15 cellular contexts compared by ENCODE assay signal in the genomic region with DNA sequence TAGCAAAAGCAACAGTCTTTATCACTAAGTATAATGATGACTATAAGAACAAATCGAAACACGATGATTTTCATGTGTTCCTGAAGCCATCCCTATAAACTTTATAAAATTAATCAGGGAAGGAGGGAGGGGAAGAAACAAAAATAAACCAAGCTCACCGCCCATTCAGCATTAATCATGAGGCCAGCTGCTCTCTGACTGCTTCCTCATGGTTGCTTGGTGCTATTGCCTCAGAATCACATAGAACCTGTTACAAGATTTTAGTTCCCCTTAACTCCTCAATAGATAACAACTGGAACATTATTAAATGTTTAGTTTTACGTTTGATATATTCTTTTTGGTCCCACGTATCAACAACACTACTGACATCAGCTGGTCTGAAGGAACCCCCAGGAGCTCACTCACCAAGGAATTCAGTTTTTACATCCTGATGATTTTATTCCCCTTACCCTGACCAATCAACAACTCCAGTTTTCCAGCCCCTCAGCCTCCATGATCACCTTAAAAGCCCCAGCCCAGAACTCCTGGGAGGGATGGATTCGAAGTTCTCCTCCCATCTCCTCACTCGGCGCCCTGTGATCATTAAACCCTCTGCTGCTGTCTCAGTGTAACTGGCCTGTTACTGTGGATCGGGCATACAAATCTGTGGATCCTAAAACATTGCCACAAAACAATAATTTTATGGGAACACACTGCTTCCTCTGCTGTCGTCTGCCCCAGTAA. TPM values are rescaled to one million over a fixed set of nuclear protein-coding genes. Genes with fewer than 3 reads are reported as not detected.
DNase-seq lines count a peak whose midpoint lies in the region; ATAC-seq, FAIRE-seq and TF ChIP-seq lines count a peak whose summit lies in the region.
"Had no signal": no experiment of that assay in that cellular context is flagged by ENCODE, and none has a peak within 500 bp of the region (broad histone marks: within the 10 kb centered on the region; RNA-seq: fewer than 3 reads in every experiment).

No MANE protein-coding gene starts in this region.

- H3K36me3 ChIP-seq in right lobe of liver (no peaks in the 10 kb centered on the region), small intestine (ENCODE audit: control insufficient read depth in 2 of 2, insufficient read depth in 2 of 2, low read length in 2 of 2) (no peaks in the 10 kb centered on the region)
- H3K36me3 ChIP-seq: upper lobe of left lung had no signal

- TF ChIP-seq POLR2A in right lobe of liver (IDR thresholded peaks at IDR 0.05), result no peak

- H3K4me1 ChIP-seq in right lobe of liver (peaks cover 0 to 8% (median 0%) of the 10 kb centered on the region in 4 donors), small intestine (ENCODE audit: control insufficient read depth in 2 of 2, insufficient read depth in 1 of 2, low read depth in 1 of 2, low read length in 1 of 2) (no peaks in the 10 kb centered on the region)

- no peak for DNase-seq in activated CD8-positive, alpha-beta memory T cell treated with anti-CD3 and anti-CD28 coated beads, Interleukin-2, amount 10 ng/mL, durations not matched to agents 7 days and 5 days
- DNase-seq in activated CD8-positive, alpha-beta memory T cell treated with anti-CD3 and anti-CD28 coated beads for 24 hours, result no peak
- no peak for DNase-seq in right lobe of liver
- DNase-seq in stimulated activated effector memory CD8-positive, alpha-beta T cell treated with anti-CD3 and anti-CD28 coated beads, Interleukin-12 subunit alpha, Interleukin-12 subunit beta, amount 100 ng/mL, for 72 hours (ENCODE audit: low spot score in 2 of 2), result no peak
- DNase-seq in small intestine, result no peak
- no peak for DNase-seq in UCSD-AML1 (lab: John Stamatoyannopoulos, UW; ENCODE audit: unreplicated experiment)
- DNase-seq: 8988T, activated T-cell treated with anti-CD3 and anti-CD28 coated beads for 4 hours, aorta, dermis blood vessel endothelial cell, NCI-H1092 treated with DMSO at 0.1 percent for 48 hours had no signal

- TF ChIP-seq CTCF in VCaP (conservative IDR thresholded peaks at IDR 0.05), result no peak
- TF ChIP-seq CTCF in right lobe of liver (IDR thresholded peaks at IDR 0.05), result no peak

- no peak overlapping the region for H3K4me3 ChIP-seq in right lobe of liver
- H3K4me3 ChIP-seq in small intestine (ENCODE audit: low read depth in 1 of 2, low read length in 2 of 2), result no peak overlapping the region
- H3K4me3 ChIP-seq: upper lobe of left lung had no signal

- no peaks in the 10 kb centered on the region for H3K9me3 Mint-ChIP-seq in activated CD8-positive, alpha-beta memory T cell treated with anti-CD3 and anti-CD28 coated beads, Interleukin-2, amount 10 ng/mL, durations not matched to agents 7 days and 5 days (ENCODE audit: low read depth)
- no peaks in the 10 kb centered on the region for H3K9me3 Mint-ChIP-seq in stimulated activated effector memory CD8-positive, alpha-beta T cell treated with anti-CD3 and anti-CD28 coated beads, Interleukin-12 subunit alpha, Interleukin-12 subunit beta, amount 100 ng/mL, for 72 hours

- no peaks in the 10 kb centered on the region for H3K27me3 Mint-ChIP-seq in activated CD8-positive, alpha-beta memory T cell treated with anti-CD3 and anti-CD28 coated beads, Interleukin-2, amount 10 ng/mL, durations not matched to agents 7 days and 5 days

- no peak for FAIRE-seq in small intestine (lab: Jason Lieb, UNC)
- FAIRE-seq: D721Med had no signal

- H3K9me3 ChIP-seq in right lobe of liver, result no peaks in the 10 kb centered on the region
- no peaks in the 10 kb centered on the region for H3K9me3 ChIP-seq in small intestine (ENCODE audit: control insufficient read depth, low read depth)
- H3K9me3 ChIP-seq: upper lobe of left lung had no signal

- H3K27ac Mint-ChIP-seq in activated CD8-positive, alpha-beta memory T cell treated with anti-CD3 and anti-CD28 coated beads, Interleukin-2, amount 10 ng/mL, durations not matched to agents 7 days and 5 days, result peak overlapping the region; percentile 65
- H3K27ac Mint-ChIP-seq in stimulated activated effector memory CD8-positive, alpha-beta T cell treated with anti-CD3 and anti-CD28 coated beads, Interleukin-12 subunit alpha, Interleukin-12 subunit beta, amount 100 ng/mL, for 72 hours, result peak overlapping the region; percentile 39

- peaks cover 73% of the 10 kb centered on the region for H3K4me1 Mint-ChIP-seq in activated CD8-positive, alpha-beta memory T cell treated with anti-CD3 and anti-CD28 coated beads, Interleukin-2, amount 10 ng/mL, durations not matched to agents 7 days and 5 days
- peaks cover 56% of the 10 kb centered on the region for H3K4me1 Mint-ChIP-seq in stimulated activated effector memory CD8-positive, alpha-beta T cell treated with anti-CD3 and anti-CD28 coated beads, Interleukin-12 subunit alpha, Interleukin-12 subunit beta, amount 100 ng/mL, for 72 hours

- intact Hi-C loops in right lobe of liver (cut with DNase I), result loop anchor here in 1 of 2 donors (10.0 kb wide), 1 partner anchor 52 kb away; the partner anchor contains the start of gene GALM

- ATAC-seq in activated CD8-positive, alpha-beta memory T cell treated with anti-CD3 and anti-CD28 coated beads, Interleukin-2, amount 10 ng/mL, durations not matched to agents 7 days and 5 days, result no peak
- ATAC-seq in right lobe of liver (peak in 3 of 4 donors; percentile 25 to 57 (median 38)), GM18907 (IDR thresholded peaks at IDR 0.05; ENCODE audit: unreplicated experiment) (no peak)
- no peak for ATAC-seq in stimulated activated effector memory CD8-positive, alpha-beta T cell treated with anti-CD3 and anti-CD28 coated beads, Interleukin-12 subunit alpha, Interleukin-12 subunit beta, amount 100 ng/mL, for 72 hours

- no peaks in the 10 kb centered on the region for H3K27me3 ChIP-seq in right lobe of liver
- H3K27me3 ChIP-seq in small intestine (ENCODE audit: control insufficient read depth in 2 of 2, insufficient read depth in 2 of 2, low read length in 2 of 2), result no peaks in the 10 kb centered on the region
- H3K27me3 ChIP-seq: upper lobe of left lung had no signal

- WGBS in right lobe of liver (ENCODE audit: insufficient coverage, low coverage, low lambda C conversion rate, missing lambda C conversion rate), result 73% methylated on average over 10 of the region's 10 CpGs
- WGBS in small intestine, 3 donors, result 68 to 73% (median 73%) methylated on average over 10 of the region's 10 CpGs

- no peak overlapping the region for H3K4me3 Mint-ChIP-seq in activated CD8-positive, alpha-beta memory T cell treated with anti-CD3 and anti-CD28 coated beads, Interleukin-2, amount 10 ng/mL, durations not matched to agents 7 days and 5 days
- no peak overlapping the region for H3K4me3 Mint-ChIP-seq in stimulated activated effector memory CD8-positive, alpha-beta T cell treated with anti-CD3 and anti-CD28 coated beads, Interleukin-12 subunit alpha, Interleukin-12 subunit beta, amount 100 ng/mL, for 72 hours

- peaks cover 6% of the 10 kb centered on the region for H3K36me3 Mint-ChIP-seq in activated CD8-positive, alpha-beta memory T cell treated with anti-CD3 and anti-CD28 coated beads, Interleukin-2, amount 10 ng/mL, durations not matched to agents 7 days and 5 days
- no peaks in the 10 kb centered on the region for H3K36me3 Mint-ChIP-seq in stimulated activated effector memory CD8-positive, alpha-beta T cell treated with anti-CD3 and anti-CD28 coated beads, Interleukin-12 subunit alpha, Interleukin-12 subunit beta, amount 100 ng/mL, for 72 hours

- H3K27ac ChIP-seq in VCaP (peak overlapping the region; percentile 61), right lobe of liver (no peak overlapping the region), small intestine (ENCODE audit: low read depth in 1 of 2, low read length in 1 of 2) (no peak overlapping the region)

- CTCF ChIA-PET in activated CD8-positive, alpha-beta memory T cell treated with anti-CD3 and anti-CD28 coated beads, Interleukin-2, amount 10 ng/mL, durations not matched to agents 7 days and 5 days (lab: Charles Lee), result interaction anchor here (0.6 to 3.6 kb wide), 5 partner anchors 9 to 55 kb away, joined by 3 to 20 read pairs (median 5); partner anchors contain the start of gene HNRNPLL

RNA-seq across cellular contexts. Expression of gene HNRNPLL, which starts 10.6 kb away (rescaled TPM):
- total RNA-seq in activated CD8-positive, alpha-beta memory T cell treated with anti-CD3 and anti-CD28 coated beads, Interleukin-2, amount 10 ng/mL, durations not matched to agents 7 days and 5 days, result 100 to 1,000 TPM in 1 of 2 experiments, 10 to 100 TPM in 1; 88.8 to 106 TPM
- total RNA-seq in right lobe of liver, result 10 to 100 TPM in 5 of 6 experiments, 1 to 10 TPM in 1; 9.2 to 15.9 (median 13.9) TPM
- 10 to 100 TPM; 17.3 to 19.9 (median 19.4) TPM for polyA plus RNA-seq in small intestine

RNA-seq across cellular contexts. Expression of gene GALM, which starts 52.6 kb away (rescaled TPM):
- 10 to 100 TPM; 67.1 to 86.0 TPM for total RNA-seq in activated CD8-positive, alpha-beta memory T cell treated with anti-CD3 and anti-CD28 coated beads, Interleukin-2, amount 10 ng/mL, durations not matched to agents 7 days and 5 days
- total RNA-seq in right lobe of liver, result 10 to 100 TPM; 26.2 to 47.9 (median 36.7) TPM
- 100 to 1,000 TPM in 1 of 3 donors, 10 to 100 TPM in 2; 48.6 to 148 (median 74.6) TPM for polyA plus RNA-seq in small intestine

Comparison
In these comparisons a context has a peak if more than half of its experiments do, and no peak if none do; other contexts are left out.
1. ATAC-seq: peak in right lobe of liver (3 of 4); none in activated CD8-positive, alpha-beta memory T cell treated with anti-CD3 and anti-CD28 coated beads, Interleukin-2, amount 10 ng/mL, durations not matched to agents 7 days and 5 days (single experiment), stimulated activated effector memory CD8-positive, alpha-beta T cell treated with anti-CD3 and anti-CD28 coated beads, Interleukin-12 subunit alpha, Interleukin-12 subunit beta, amount 100 ng/mL, for 72 hours (single experiment) and GM18907 (single experiment).
2. RNA of gene HNRNPLL, which starts 10.6 kb away (total RNA-seq): 88.8 to 106 TPM in activated CD8-positive, alpha-beta memory T cell treated with anti-CD3 and anti-CD28 coated beads, Interleukin-2, amount 10 ng/mL, durations not matched to agents 7 days and 5 days; 9.2 to 15.9 TPM in right lobe of liver; every median in the first group is over 4 times any median in the second.